In genomic region chr13:110431425-110431824, GRCh38 we compare ENCODE assay signal across 16 cellular contexts.
"Had no signal": no experiment of that assay in that cellular context is flagged by ENCODE, and none has a peak within 500 bp of the region (broad histone marks: within the 10 kb centered on the region; RNA-seq: fewer than 3 reads in every experiment).

No MANE protein-coding gene starts in this region.

- DNase-seq: activated CD4-positive, alpha-beta T cell treated with anti-CD3 and anti-CD28 coated beads for 1 hour; activated CD8-positive, alpha-beta memory T cell treated with anti-CD3 and anti-CD28 coated beads, Interleukin-2, amount 50 U/mL, for 48 hours; activated gamma-delta T cell; dermis blood vessel endothelial cell; effector memory CD8-positive, alpha-beta T cell; foreskin melanocyte; lower lobe of right lung; naive thymus-derived CD8-positive, alpha-beta T cell; T-helper 17 cell; upper lobe of left lung had no signal

- H3K27me3 ChIP-seq: adrenal gland, SJSA1, upper lobe of left lung had no signal

- H3K9me3 ChIP-seq: adrenal gland, lower lobe of right lung, neutrophil, SJSA1, upper lobe of left lung had no signal

- H3K4me3 ChIP-seq: adrenal gland, lower lobe of right lung, SJSA1, upper lobe of left lung had no signal

- H3K27ac Mint-ChIP-seq: activated naive CD4-positive, alpha-beta T cell treated with anti-CD3 and anti-CD28 coated beads, Interleukin-2, amount 50 U/mL, for 72 hours; effector memory CD8-positive, alpha-beta T cell; naive thymus-derived CD8-positive, alpha-beta T cell; stimulated activated naive CD8-positive, alpha-beta T cell treated with anti-CD3 and anti-CD28 coated beads, Interleukin-15, Interleukin-2, amounts not matched to agents 100 ng/mL and 50 ng/mL, for 24 hours; T-helper 17 cell had no signal

- H3K27ac ChIP-seq: lower lobe of right lung, neutrophil, SJSA1, VCaP had no signal

- H3K36me3 ChIP-seq: neutrophil had no signal

- H3K4me1 Mint-ChIP-seq: naive thymus-derived CD8-positive, alpha-beta T cell; T-helper 17 cell had no signal

- H3K4me3 Mint-ChIP-seq: effector memory CD8-positive, alpha-beta T cell; naive thymus-derived CD8-positive, alpha-beta T cell; stimulated activated naive CD8-positive, alpha-beta T cell treated with anti-CD3 and anti-CD28 coated beads, Interleukin-15, Interleukin-2, amounts not matched to agents 100 ng/mL and 50 ng/mL, for 24 hours; T-helper 17 cell had no signal

- H3K36me3 Mint-ChIP-seq: activated naive CD4-positive, alpha-beta T cell treated with anti-CD3 and anti-CD28 coated beads, Interleukin-2, amount 50 U/mL, for 72 hours; naive thymus-derived CD8-positive, alpha-beta T cell had no signal

- H3K9me3 Mint-ChIP-seq: activated naive CD4-positive, alpha-beta T cell treated with anti-CD3 and anti-CD28 coated beads, Interleukin-2, amount 50 U/mL, for 72 hours; effector memory CD8-positive, alpha-beta T cell; naive thymus-derived CD8-positive, alpha-beta T cell; stimulated activated naive CD8-positive, alpha-beta T cell treated with anti-CD3 and anti-CD28 coated beads, Interleukin-15, Interleukin-2, amounts not matched to agents 100 ng/mL and 50 ng/mL, for 24 hours had no signal
